16 cellular contexts compared by ENCODE assay signal in genomic region chr2:163455815-163456214, GRCh38.
DNase-seq lines count a peak whose midpoint lies in the region; ATAC-seq and TF ChIP-seq lines count a peak whose summit lies in the region.
"Had no signal": no experiment of that assay in that cellular context is flagged by ENCODE, and none has a peak within 500 bp of the region (broad histone marks: within the 10 kb centered on the region; RNA-seq: fewer than 3 reads in every experiment).

No MANE protein-coding gene starts in this region.

- H3K27ac ChIP-seq in foreskin keratinocyte: no peak overlapping the region
- H3K27ac ChIP-seq: vagina had no signal

- H3K4me1 ChIP-seq in foreskin keratinocyte: no peaks in the 10 kb centered on the region
- H3K4me1 ChIP-seq: vagina had no signal

- no peak for TF ChIP-seq CTCF in foreskin keratinocyte (conservative IDR thresholded peaks at IDR 0.05)

- ATAC-seq in GM18499 (IDR thresholded peaks at IDR 0.05; ENCODE audit: insufficient read depth, unreplicated experiment): peak; percentile 75
- ATAC-seq in GM19395 (IDR thresholded peaks at IDR 0.05; ENCODE audit: unreplicated experiment): peak; percentile 97
- peak; percentile 90 for ATAC-seq in HG02623 (IDR thresholded peaks at IDR 0.05; ENCODE audit: unreplicated experiment)
- peak; percentile 95 for ATAC-seq in HG03196 (IDR thresholded peaks at IDR 0.05; ENCODE audit: unreplicated experiment)
- ATAC-seq in foreskin keratinocyte: no peak
- ATAC-seq in activated naive CD8-positive, alpha-beta T cell treated with anti-CD3 and anti-CD28 coated beads, Interleukin-2, amount 50 U/mL, for 24 hours: no peak
- ATAC-seq: HepG2, SK-N-SH treated with all-trans-retinoic acid at 6 μM for 48 hours had no signal

- H3K4me1 Mint-ChIP-seq in activated naive CD8-positive, alpha-beta T cell treated with anti-CD3 and anti-CD28 coated beads, Interleukin-2, amount 50 U/mL, for 24 hours: no peaks in the 10 kb centered on the region
- H3K4me1 Mint-ChIP-seq: activated B cell treated with CpG ODN at 0.5 μM for 24 hours had no signal

- peaks cover 3% of the 10 kb centered on the region for H3K9me3 Mint-ChIP-seq in activated naive CD8-positive, alpha-beta T cell treated with anti-CD3 and anti-CD28 coated beads, Interleukin-2, amount 50 U/mL, for 24 hours
- H3K9me3 Mint-ChIP-seq: activated B cell treated with CpG ODN at 0.5 μM for 24 hours had no signal

- H3K27me3 ChIP-seq in foreskin keratinocyte: no peaks in the 10 kb centered on the region
- H3K27me3 ChIP-seq: vagina had no signal

- DNase-seq in foreskin keratinocyte: no peak
- no peak for DNase-seq in NCI-H524 treated with DMSO at 0.1 percent for 48 hours (lab: John Stamatoyannopoulos, UW)
- no peak for DNase-seq in activated naive CD8-positive, alpha-beta T cell treated with anti-CD3 and anti-CD28 coated beads, Interleukin-2, amount 50 U/mL, for 24 hours
- no peak for DNase-seq in stimulated activated CD4-positive, alpha-beta T cell treated with anti-CD3 and anti-CD28 coated beads, Interleukin-12 subunit alpha, Interleukin-12 subunit beta, amount 100 ng/mL, for 4 hours
- DNase-seq: activated B cell treated with CpG ODN at 0.5 μM for 24 hours; COR-L47; NCI-H1436; posterior cingulate gyrus; stimulated activated CD4-positive, alpha-beta T cell treated with anti-CD3 and anti-CD28 coated beads, Interleukin-1b, Interleukin-23, amount 100 ng/mL, for 48 hours had no signal

- H3K36me3 Mint-ChIP-seq in activated naive CD8-positive, alpha-beta T cell treated with anti-CD3 and anti-CD28 coated beads, Interleukin-2, amount 50 U/mL, for 24 hours (ENCODE audit: low read depth): no peaks in the 10 kb centered on the region

- H3K4me3 Mint-ChIP-seq in activated naive CD8-positive, alpha-beta T cell treated with anti-CD3 and anti-CD28 coated beads, Interleukin-2, amount 50 U/mL, for 24 hours: no peak overlapping the region
- H3K4me3 Mint-ChIP-seq: activated B cell treated with CpG ODN at 0.5 μM for 24 hours had no signal

- no peak overlapping the region for H3K27ac Mint-ChIP-seq in activated naive CD8-positive, alpha-beta T cell treated with anti-CD3 and anti-CD28 coated beads, Interleukin-2, amount 50 U/mL, for 24 hours
- H3K27ac Mint-ChIP-seq: activated B cell treated with CpG ODN at 0.5 μM for 24 hours had no signal

- no peaks in the 10 kb centered on the region for H3K27me3 Mint-ChIP-seq in activated naive CD8-positive, alpha-beta T cell treated with anti-CD3 and anti-CD28 coated beads, Interleukin-2, amount 50 U/mL, for 24 hours
- H3K27me3 Mint-ChIP-seq: activated B cell treated with CpG ODN at 0.5 μM for 24 hours had no signal

Comparison
In these comparisons a context has a peak if more than half of its experiments do, and no peak if none do; other contexts are left out.
1. ATAC-seq: peak in GM18499 (single experiment), GM19395 (single experiment), HG02623 (single experiment) and HG03196 (single experiment); none in foreskin keratinocyte (single experiment) and activated naive CD8-positive, alpha-beta T cell treated with anti-CD3 and anti-CD28 coated beads, Interleukin-2, amount 50 U/mL, for 24 hours (single experiment).